Comparison of ENCODE assay signal across 7 cellular contexts in the genomic region with DNA sequence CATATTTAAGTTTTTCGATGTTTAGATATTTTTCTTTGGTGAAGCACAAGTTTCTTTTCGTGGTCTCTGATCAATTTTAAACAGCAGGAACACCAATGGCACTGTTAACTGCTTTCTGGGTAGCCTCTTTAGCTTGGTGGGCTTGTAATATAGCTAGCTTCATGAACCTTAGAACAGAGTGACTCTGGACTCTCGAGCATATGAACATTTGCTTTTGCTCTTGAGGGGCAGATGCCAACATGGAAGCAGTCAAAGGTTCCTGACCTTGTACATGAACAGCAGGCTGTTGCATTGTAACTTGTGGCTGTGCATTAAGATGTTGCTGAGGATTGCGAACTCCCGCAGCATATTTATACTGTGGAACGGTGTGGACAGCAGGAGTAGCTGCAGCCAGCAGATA. TPM values are rescaled to one million over a fixed set of nuclear protein-coding genes. Genes with fewer than 3 reads are reported as not detected.
DNase-seq lines count a peak whose midpoint lies in the region; ATAC-seq and TF ChIP-seq lines count a peak whose summit lies in the region.
"Not testable (repeated sequence)": the region's sequence is repeated elsewhere in the genome, so short reads cannot be mapped to it uniquely, and the experiment has no call there.

No MANE protein-coding gene starts in this region.

- WGBS in right lobe of liver (ENCODE audit: insufficient coverage, low coverage, low lambda C conversion rate, missing lambda C conversion rate): 33% methylated on average over 5 of the region's 6 CpGs

- H3K27ac Mint-ChIP-seq in Caco-2 (ENCODE audit: unreplicated experiment); central memory CD8-positive, alpha-beta T cell (ENCODE audit: low read depth): not testable (repeated sequence)
- H3K27ac Mint-ChIP-seq in activated CD4-positive, alpha-beta memory T cell treated with anti-CD3 and anti-CD28 coated beads for 36 hours: peak overlapping the region; percentile 42
- peak overlapping the region; percentile 38 for H3K27ac Mint-ChIP-seq in neural crest cell (ENCODE audit: unreplicated experiment)

- intact Hi-C loops in Caco-2 (cut with micrococcal nuclease; ENCODE audit: unreplicated experiment): loop anchor here (10.0 kb wide), 1 partner anchor 188 kb away; no protein-coding TSS in a partner anchor
- intact Hi-C loops in activated CD4-positive, alpha-beta memory T cell treated with anti-CD3 and anti-CD28 coated beads for 36 hours (cut with micrococcal nuclease): loop anchor here (10.0 kb wide), 1 partner anchor 128 kb away; no protein-coding TSS in a partner anchor
- intact Hi-C loops in right lobe of liver (cut with DNase I): loop anchor here (10.0 kb wide), 1 partner anchor 268 kb away; no protein-coding TSS in a partner anchor

- peak overlapping the region; percentile 83 for H3K4me2 ChIP-seq in Loucy (ENCODE audit: low read depth, low read length, poor library complexity, severe bottlenecking)

- TF ChIP-seq CTCF in Caco-2 (IDR thresholded peaks at IDR 0.05; ENCODE audit: insufficient read depth in 1 of 2, low read depth in 1 of 2, low read length in 1 of 2, severe bottlenecking in 1 of 2, unreplicated experiment in 1 of 2); Loucy (conservative IDR thresholded peaks at IDR 0.05; ENCODE audit: low read length); right lobe of liver (IDR thresholded peaks at IDR 0.05); neural crest cell (conservative IDR thresholded peaks at IDR 0.05): not testable (repeated sequence)

- not testable (repeated sequence) for H3K27me3 Mint-ChIP-seq in Caco-2 (ENCODE audit: insufficient read depth, unreplicated experiment); activated CD4-positive, alpha-beta memory T cell treated with anti-CD3 and anti-CD28 coated beads for 36 hours; central memory CD8-positive, alpha-beta T cell; neural crest cell (ENCODE audit: low read depth)

- H3K9me3 Mint-ChIP-seq in Caco-2 (ENCODE audit: unreplicated experiment); activated CD4-positive, alpha-beta memory T cell treated with anti-CD3 and anti-CD28 coated beads for 36 hours; central memory CD8-positive, alpha-beta T cell; neural crest cell: not testable (repeated sequence)

- not testable (repeated sequence) for H3K9me3 ChIP-seq in Caco-2; Loucy (ENCODE audit: insufficient read depth, low read depth, low read length); right lobe of liver

- BruUV-seq in Caco-2 (replicated peaks; lab: Mats Ljungman, UMichigan): TSS peak; percentile 1

- H3K27me3 ChIP-seq in Caco-2 (replicated peaks; ENCODE audit: control insufficient read depth, insufficient read depth, low read length); Loucy (ENCODE audit: insufficient read depth, low read length, poor library complexity, severe bottlenecking); right lobe of liver: not testable (repeated sequence)

- not testable (repeated sequence) for H3F3A ChIP-seq in Loucy (ENCODE audit: low read depth)

- H3K36me3 ChIP-seq in Caco-2 (ENCODE audit: control insufficient read depth, insufficient read depth, low read length); right lobe of liver: not testable (repeated sequence)
- H3K36me3 ChIP-seq in Loucy (ENCODE audit: insufficient read depth, low read length): peaks cover 11% of the 10 kb centered on the region; the same call in 1 of the 2 replicates

- H2AFZ ChIP-seq in Loucy (ENCODE audit: low read length): not testable (repeated sequence)

- H3K4me1 Mint-ChIP-seq in Caco-2 (ENCODE audit: low read depth, unreplicated experiment) (peaks cover 14% of the 10 kb centered on the region), neural crest cell (peaks cover 46% of the 10 kb centered on the region)
- peaks cover 47% of the 10 kb centered on the region for H3K4me1 Mint-ChIP-seq in activated CD4-positive, alpha-beta memory T cell treated with anti-CD3 and anti-CD28 coated beads for 36 hours (ENCODE audit: low read depth)
- peaks cover 45% of the 10 kb centered on the region for H3K4me1 Mint-ChIP-seq in central memory CD8-positive, alpha-beta T cell

- H3K79me2 ChIP-seq in Loucy (ENCODE audit: insufficient read depth, low read length): peaks cover 91% of the 10 kb centered on the region

- peaks cover 31% of the 10 kb centered on the region for H3K4me1 ChIP-seq in Caco-2
- peaks cover 18% of the 10 kb centered on the region for H3K4me1 ChIP-seq in Loucy (ENCODE audit: insufficient read depth, low read length, poor library complexity, severe bottlenecking)
- peaks cover 0 to 45% (median 18%) of the 10 kb centered on the region in 4 donors for H3K4me1 ChIP-seq in right lobe of liver

- H3K4me3 Mint-ChIP-seq in Caco-2 (ENCODE audit: unreplicated experiment); activated CD4-positive, alpha-beta memory T cell treated with anti-CD3 and anti-CD28 coated beads for 36 hours: not testable (repeated sequence)
- peak overlapping the region; percentile 49 for H3K4me3 Mint-ChIP-seq in central memory CD8-positive, alpha-beta T cell
- peak overlapping the region; percentile 73 for H3K4me3 Mint-ChIP-seq in neural crest cell

- H3K9me2 ChIP-seq in Loucy (replicated peaks; ENCODE audit: low read depth, low read length): not testable (repeated sequence)

- not testable (repeated sequence) for DNase-seq in Caco-2; activated CD4-positive, alpha-beta memory T cell treated with anti-CD3 and anti-CD28 coated beads for 36 hours; central memory CD8-positive, alpha-beta T cell (ENCODE audit: low spot score in 2 of 2); right lobe of liver; neural crest cell (ENCODE audit: low read depth, low spot score)
- DNase-seq in activated effector memory CD4-positive, alpha-beta T cell treated with anti-CD3 and anti-CD28 coated beads, Interleukin-2, amount 50 U/mL, for 16 hours: peak; percentile 31

- peak overlapping the region; percentile 28 for H3K9ac ChIP-seq in Loucy (ENCODE audit: low read depth, low read length, poor library complexity, severe bottlenecking)

- H3K27ac ChIP-seq in right lobe of liver: peak overlapping the region in 2 of 3 donors; percentile 3 to 37

- H3K36me3 Mint-ChIP-seq in Caco-2 (ENCODE audit: insufficient read depth, unreplicated experiment): peaks cover 58% of the 10 kb centered on the region
- H3K36me3 Mint-ChIP-seq in activated CD4-positive, alpha-beta memory T cell treated with anti-CD3 and anti-CD28 coated beads for 36 hours: peaks cover 31% of the 10 kb centered on the region
- peaks cover 34% of the 10 kb centered on the region for H3K36me3 Mint-ChIP-seq in central memory CD8-positive, alpha-beta T cell (ENCODE audit: insufficient read depth)
- peaks cover 18% of the 10 kb centered on the region for H3K36me3 Mint-ChIP-seq in neural crest cell (ENCODE audit: low read depth)

- POLR2A ChIA-PET in Caco-2 (lab: Charles Lee); activated CD4-positive, alpha-beta memory T cell treated with anti-CD3 and anti-CD28 coated beads for 36 hours (lab: Charles Lee): not testable (repeated sequence)

- not testable (repeated sequence) for H3K4me3 ChIP-seq in Caco-2 (ENCODE audit: low read depth, low read length)
- peak overlapping the region; percentile 40 for H3K4me3 ChIP-seq in Loucy (ENCODE audit: low read length, poor library complexity, severe bottlenecking)
- H3K4me3 ChIP-seq in right lobe of liver: peak overlapping the region in 1 of 3 donors; percentile 12

- ATAC-seq in central memory CD8-positive, alpha-beta T cell (replicated peaks; ENCODE audit: extremely low read depth, poor library complexity, severe bottlenecking): not testable (repeated sequence)
- ATAC-seq in right lobe of liver: peak in 1 of 4 donors; percentile 14

- CTCF ChIA-PET in Caco-2 (lab: Charles Lee); activated CD4-positive, alpha-beta memory T cell treated with anti-CD3 and anti-CD28 coated beads for 36 hours (lab: Charles Lee): not testable (repeated sequence)

- peaks cover 77% of the 10 kb centered on the region for H4K20me1 ChIP-seq in Loucy (ENCODE audit: insufficient read depth, low read length, poor library complexity, severe bottlenecking)

- not testable (repeated sequence) for TF ChIP-seq POLR2A in right lobe of liver (IDR thresholded peaks at IDR 0.05)

RNA-seq across cellular contexts. Expression of a gene that starts 4.7 kb away (rescaled TPM):
- total RNA-seq in Caco-2 (2022) (78.8 and 84.0 TPM in 2 replicates), right lobe of liver (10 to 100 TPM; 28.0 to 45.7 (median 33.2) TPM), neural crest cell (82.1 and 83.1 TPM in 2 replicates)
- total RNA-seq in activated CD4-positive, alpha-beta memory T cell treated with anti-CD3 and anti-CD28 coated beads for 36 hours: 100 to 1,000 TPM; 101 to 103 TPM
